In the genomic region with DNA sequence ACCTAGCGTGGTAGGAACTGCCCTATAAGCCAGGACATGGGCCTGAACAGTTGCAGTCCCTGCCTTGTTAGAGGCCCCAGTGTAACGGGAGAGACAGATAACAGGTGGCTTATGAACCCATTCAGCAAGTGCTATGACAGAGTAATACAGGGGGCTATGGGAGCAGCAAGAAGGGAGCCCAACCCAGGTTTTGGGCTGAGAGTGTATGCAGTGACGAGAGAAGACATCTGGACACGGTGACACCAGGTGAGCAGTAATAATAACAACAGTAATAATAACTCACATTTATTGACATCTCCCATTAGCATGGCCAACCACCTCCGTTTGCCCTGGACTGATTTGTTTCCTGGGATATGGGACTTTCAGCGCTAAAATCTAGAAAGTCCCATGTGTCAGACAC, we compare ENCODE assay signal across 27 cellular contexts.
"Had no signal": no experiment of that assay in that cellular context is flagged by ENCODE, and none has a peak within 500 bp of the region (broad histone marks: within the 10 kb centered on the region; RNA-seq: fewer than 3 reads in every experiment).

No MANE protein-coding gene starts in this region.

- H3K27ac Mint-ChIP-seq: stimulated activated effector memory CD8-positive, alpha-beta T cell treated with anti-CD3 and anti-CD28 coated beads, Interleukin-12 subunit alpha, Interleukin-12 subunit beta, amount 100 ng/mL, for 72 hours; stimulated activated memory B cell treated with anti-CD40 and anti-IgM and Interleukin-4, amounts not matched to agents 10 μg/mL and 1 μg/mL and 100 μg/mL, for 72 hours; stimulated activated naive B cell treated with anti-CD40 and anti-IgM and Interleukin-4, amounts not matched to agents 10 μg/mL and 1 μg/mL and 100 μg/mL, for 72 hours; stimulated activated naive CD8-positive, alpha-beta T cell treated with anti-CD3 and anti-CD28 coated beads, Interleukin-15, amount 100 ng/mL, for 72 hours; stimulated activated naive CD8-positive, alpha-beta T cell treated with anti-CD3 and anti-CD28 coated beads, Interleukin-15, Interleukin-2, amounts not matched to agents 100 ng/mL and 50 ng/mL, for 24 hours; type B pancreatic cell had no signal

- H3K36me3 ChIP-seq: stomach, suprapubic skin, thoracic aorta, thyroid gland, tibial artery, tibial nerve, transverse colon, upper lobe of left lung, upper lobe of right lung, uterus had no signal

- H3K27me3 Mint-ChIP-seq: stimulated activated naive B cell treated with anti-CD40 and anti-IgM and Interleukin-4, amounts not matched to agents 10 μg/mL and 1 μg/mL and 100 μg/mL, for 72 hours had no signal

- H3K4me1 ChIP-seq: stomach, suprapubic skin, testis, thyroid gland, tibial nerve, transverse colon, upper lobe of left lung, upper lobe of right lung, uterus had no signal

- H3K27me3 ChIP-seq: suprapubic skin, testis, thyroid gland, upper lobe of left lung, upper lobe of right lung, uterus had no signal

- H3K36me3 Mint-ChIP-seq: stimulated activated effector memory CD8-positive, alpha-beta T cell treated with anti-CD3 and anti-CD28 coated beads, Interleukin-12 subunit alpha, Interleukin-12 subunit beta, amount 100 ng/mL, for 72 hours; stimulated activated memory B cell treated with anti-CD40 and anti-IgM and Interleukin-4, amounts not matched to agents 10 μg/mL and 1 μg/mL and 100 μg/mL, for 72 hours; stimulated activated naive B cell treated with anti-CD40 and anti-IgM and Interleukin-4, amounts not matched to agents 10 μg/mL and 1 μg/mL and 100 μg/mL, for 72 hours had no signal

- H3K4me3 ChIP-seq: stomach, suprapubic skin, testis, thoracic aorta, thyroid gland, tibial artery, tibial nerve, transverse colon, upper lobe of left lung, upper lobe of right lung, uterus had no signal

- H3K4me3 Mint-ChIP-seq: stimulated activated effector memory CD8-positive, alpha-beta T cell treated with anti-CD3 and anti-CD28 coated beads, Interleukin-12 subunit alpha, Interleukin-12 subunit beta, amount 100 ng/mL, for 72 hours; stimulated activated memory B cell treated with anti-CD40 and anti-IgM and Interleukin-4, amounts not matched to agents 10 μg/mL and 1 μg/mL and 100 μg/mL, for 72 hours; stimulated activated naive B cell treated with anti-CD40 and anti-IgM and Interleukin-4, amounts not matched to agents 10 μg/mL and 1 μg/mL and 100 μg/mL, for 72 hours; stimulated activated naive CD8-positive, alpha-beta T cell treated with anti-CD3 and anti-CD28 coated beads, Interleukin-15, amount 100 ng/mL, for 72 hours; stimulated activated naive CD8-positive, alpha-beta T cell treated with anti-CD3 and anti-CD28 coated beads, Interleukin-15, Interleukin-2, amounts not matched to agents 100 ng/mL and 50 ng/mL, for 24 hours; type B pancreatic cell had no signal

- ATAC-seq: stimulated activated effector memory CD8-positive, alpha-beta T cell treated with anti-CD3 and anti-CD28 coated beads, Interleukin-12 subunit alpha, Interleukin-12 subunit beta, amount 100 ng/mL, for 72 hours; stimulated activated memory B cell treated with anti-CD40 and anti-IgM and Interleukin-4, amounts not matched to agents 10 μg/mL and 1 μg/mL and 100 μg/mL, for 72 hours; stimulated activated naive B cell treated with anti-CD40 and anti-IgM and Interleukin-4, amounts not matched to agents 10 μg/mL and 1 μg/mL and 100 μg/mL, for 72 hours; stimulated activated naive CD8-positive, alpha-beta T cell treated with anti-CD3 and anti-CD28 coated beads, Interleukin-15, amount 100 ng/mL, for 72 hours; stimulated activated naive CD8-positive, alpha-beta T cell treated with anti-CD3 and anti-CD28 coated beads, Interleukin-15, Interleukin-2, amounts not matched to agents 100 U/mL and 50 U/mL, for 24 hours; upper lobe of right lung had no signal

- H3K9me3 ChIP-seq: testis, thoracic aorta, thyroid gland, upper lobe of right lung, uterus had no signal

- H3K27ac ChIP-seq: stomach, suprapubic skin, testis, thoracic aorta, thyroid gland, tibial artery, tibial nerve, transverse colon, upper lobe of left lung, upper lobe of right lung, uterus had no signal

- H3K4me1 Mint-ChIP-seq: stimulated activated effector memory CD8-positive, alpha-beta T cell treated with anti-CD3 and anti-CD28 coated beads, Interleukin-12 subunit alpha, Interleukin-12 subunit beta, amount 100 ng/mL, for 72 hours; stimulated activated memory B cell treated with anti-CD40 and anti-IgM and Interleukin-4, amounts not matched to agents 10 μg/mL and 1 μg/mL and 100 μg/mL, for 72 hours; stimulated activated naive B cell treated with anti-CD40 and anti-IgM and Interleukin-4, amounts not matched to agents 10 μg/mL and 1 μg/mL and 100 μg/mL, for 72 hours; stimulated activated naive CD8-positive, alpha-beta T cell treated with anti-CD3 and anti-CD28 coated beads, Interleukin-15, amount 100 ng/mL, for 72 hours had no signal

- H3K9me3 Mint-ChIP-seq: stimulated activated effector memory CD8-positive, alpha-beta T cell treated with anti-CD3 and anti-CD28 coated beads, Interleukin-12 subunit alpha, Interleukin-12 subunit beta, amount 100 ng/mL, for 72 hours had no signal

- DNase-seq: stimulated activated CD4-positive, alpha-beta T cell treated with anti-CD3 and anti-CD28 coated beads, Interleukin-2, amount 100 ng/mL, for 24 hours; stimulated activated CD4-positive, alpha-beta T cell treated with anti-CD3 and anti-CD28 coated beads, Interleukin-2, amount 100 ng/mL, for 48 hours; stimulated activated CD4-positive, alpha-beta T cell treated with anti-CD3 and anti-CD28 coated beads, Interleukin-4, amount 100 ng/mL, for 24 hours; stimulated activated CD4-positive, alpha-beta T cell treated with anti-CD3 and anti-CD28 coated beads, Interleukin-4, amount 100 ng/mL, for 4 hours; stimulated activated CD8-positive, alpha-beta memory T cell treated with anti-CD3 and anti-CD28 coated beads, Interleukin-4, amount 100 ng/mL, for 48 hours; stimulated activated naive B cell treated with anti-CD40 and anti-IgM and Interleukin-4, amounts not matched to agents 10 μg/mL and 1 μg/mL and 100 μg/mL, for 72 hours; stimulated activated naive CD4-positive, alpha-beta T cell; stimulated activated naive CD4-positive, alpha-beta T cell treated with Interleukin-2 at 50 U/mL for 16 hours; stimulated activated naive CD8-positive, alpha-beta T cell treated with anti-CD3 and anti-CD28 coated beads, Interleukin-15, amount 100 ng/mL, for 72 hours; stimulated activated naive CD8-positive, alpha-beta T cell treated with anti-CD3 and anti-CD28 coated beads, Interleukin-15, Interleukin-2, amounts not matched to agents 100 U/mL and 50 U/mL, for 24 hours; stomach; substantia nigra; testis; thyroid gland; transverse colon; trophoblast cell; upper lobe of left lung; upper lobe of right lung; uterus had no signal
